Comparison of ENCODE assay signal across 18 cellular contexts in genomic region chr3:123934250-123934649, GRCh38. TPM values are rescaled to one million over a fixed set of nuclear protein-coding genes. Genes with fewer than 3 reads are reported as not detected.
DNase-seq lines count a peak whose midpoint lies in the region; ATAC-seq and TF ChIP-seq lines count a peak whose summit lies in the region.
"Had no signal": no experiment of that assay in that cellular context is flagged by ENCODE, and none has a peak within 500 bp of the region (broad histone marks: within the 10 kb centered on the region; RNA-seq: fewer than 3 reads in every experiment).

No MANE protein-coding gene starts in this region.

- peak overlapping the region; percentile 52 for H3K27ac Mint-ChIP-seq in activated T-cell treated with anti-CD3 and anti-CD28 coated beads, Interleukin-2, amount 50 U/mL, for 72 hours
- H3K27ac Mint-ChIP-seq in T-helper 17 cell (peak overlapping the region; percentile 29), Calu3 (ENCODE audit: unreplicated experiment) (no peak overlapping the region)
- H3K27ac Mint-ChIP-seq: B cell; CD4-positive, alpha-beta T cell; HFFc6 had no signal

- CTCF ChIA-PET in Calu3 (lab: Charles Lee): no interaction called here

- H3K4me3 Mint-ChIP-seq in activated T-cell treated with anti-CD3 and anti-CD28 coated beads, Interleukin-2, amount 50 U/mL, for 72 hours: no peak overlapping the region
- H3K4me3 Mint-ChIP-seq in T-helper 17 cell (no peak overlapping the region), Calu3 (ENCODE audit: low read depth, unreplicated experiment) (no peak overlapping the region)
- H3K4me3 Mint-ChIP-seq: B cell; CD14-positive monocyte; CD4-positive, alpha-beta T cell; CD8-positive, alpha-beta memory T cell; HFFc6 had no signal

- no peak for DNase-seq in activated T-cell treated with anti-CD3 and anti-CD28 coated beads, Interleukin-2, amount 50 U/mL, for 72 hours
- no peak for DNase-seq in activated T-cell treated with anti-CD3 and anti-CD28 coated beads for 4 hours
- DNase-seq in T-helper 17 cell: no peak
- peak; percentile 6 for DNase-seq in kidney glomerular epithelial cell (lab: John Stamatoyannopoulos, UW)
- no peak for DNase-seq in uterus
- no peak for DNase-seq in Calu3
- DNase-seq: CD4-positive, alpha-beta T cell; CD8-positive, alpha-beta memory T cell; DMS153; DND-41; GOT3; HFFc6 had no signal

- H3K36me3 Mint-ChIP-seq in activated T-cell treated with anti-CD3 and anti-CD28 coated beads, Interleukin-2, amount 50 U/mL, for 72 hours (ENCODE audit: insufficient read depth in 2 of 2): peaks cover 2 to 25% of the 10 kb centered on the region in 2 donors
- H3K36me3 Mint-ChIP-seq in T-helper 17 cell (ENCODE audit: low read depth): peaks cover 10% of the 10 kb centered on the region
- no peaks in the 10 kb centered on the region for H3K36me3 Mint-ChIP-seq in Calu3 (ENCODE audit: insufficient read depth, unreplicated experiment)

- no TSS peak for BruUV-seq in Calu3 (replicated peaks; lab: Mats Ljungman, UMichigan)

- no peaks in the 10 kb centered on the region for H3K4me1 Mint-ChIP-seq in activated T-cell treated with anti-CD3 and anti-CD28 coated beads, Interleukin-2, amount 50 U/mL, for 72 hours (ENCODE audit: low read depth)
- H3K4me1 Mint-ChIP-seq in T-helper 17 cell (peaks cover 4% of the 10 kb centered on the region), Calu3 (ENCODE audit: low read depth, unreplicated experiment) (no peaks in the 10 kb centered on the region)
- H3K4me1 Mint-ChIP-seq: B cell; CD14-positive monocyte; CD8-positive, alpha-beta memory T cell had no signal

- TF ChIP-seq CTCF in uterus (IDR thresholded peaks at IDR 0.05) (no peak), Calu3 (IDR thresholded peaks at IDR 0.05; ENCODE audit: unreplicated experiment) (no peak)

- no peaks in the 10 kb centered on the region for H3K9me3 Mint-ChIP-seq in activated T-cell treated with anti-CD3 and anti-CD28 coated beads, Interleukin-2, amount 50 U/mL, for 72 hours
- no peaks in the 10 kb centered on the region for H3K9me3 Mint-ChIP-seq in Calu3 (ENCODE audit: low read depth, unreplicated experiment)
- H3K9me3 Mint-ChIP-seq: CD14-positive monocyte; CD4-positive, alpha-beta T cell; CD8-positive, alpha-beta memory T cell; HFFc6 had no signal

- H3K27me3 Mint-ChIP-seq in activated T-cell treated with anti-CD3 and anti-CD28 coated beads, Interleukin-2, amount 50 U/mL, for 72 hours (ENCODE audit: low read depth): no peaks in the 10 kb centered on the region
- H3K27me3 Mint-ChIP-seq in T-helper 17 cell (no peaks in the 10 kb centered on the region), Calu3 (ENCODE audit: unreplicated experiment) (no peaks in the 10 kb centered on the region)
- H3K27me3 Mint-ChIP-seq: B cell; CD4-positive, alpha-beta T cell; CD8-positive, alpha-beta memory T cell had no signal

- intact Hi-C loops in uterus (cut with DNase I; ENCODE audit: low total_unique reads): no loop called here
- intact Hi-C loops in Calu3 (cut with micrococcal nuclease; ENCODE audit: unreplicated experiment): no loop called here

- H3K4me1 ChIP-seq in uterus: no peaks in the 10 kb centered on the region
- H3K4me1 ChIP-seq: BLaER1 treated with 17β-estradiol and CSF1 and Interleukin-3, amounts not matched to agents 10 nM and 100 nM; HAP-1 had no signal

- H3K27ac ChIP-seq in uterus: no peak overlapping the region
- H3K27ac ChIP-seq: 22Rv1; BLaER1 treated with 17β-estradiol and CSF1 and Interleukin-3, amounts not matched to agents 10 nM and 100 nM had no signal

- no peak overlapping the region for H3K4me3 ChIP-seq in uterus
- H3K4me3 ChIP-seq: BLaER1 treated with 17β-estradiol and CSF1 and Interleukin-3, amounts not matched to agents 10 nM and 100 nM; HAP-1 had no signal

- no peak for ATAC-seq in activated T-cell treated with anti-CD3 and anti-CD28 coated beads, Interleukin-2, amount 50 U/mL, for 72 hours (replicated peaks in 1 of 2)
- ATAC-seq in T-helper 17 cell (no peak), GM21825 (IDR thresholded peaks at IDR 0.05; ENCODE audit: unreplicated experiment) (no peak)

- H3K27me3 ChIP-seq in uterus: no peaks in the 10 kb centered on the region
- H3K27me3 ChIP-seq: BLaER1 treated with 17β-estradiol and CSF1 and Interleukin-3, amounts not matched to agents 10 nM and 100 nM had no signal

- H3K36me3 ChIP-seq in uterus: no peaks in the 10 kb centered on the region

- no peak for TF ChIP-seq POLR2A in uterus (IDR thresholded peaks at IDR 0.05)

- no peaks in the 10 kb centered on the region for H3K9me3 ChIP-seq in T-helper 17 cell (ENCODE audit: control insufficient read depth, low read length, poor library complexity, severe bottlenecking)
- H3K9me3 ChIP-seq in uterus: no peaks in the 10 kb centered on the region
- H3K9me3 ChIP-seq: BLaER1 treated with 17β-estradiol and CSF1 and Interleukin-3, amounts not matched to agents 10 nM and 100 nM; HAP-1 had no signal

RNA-seq across cellular contexts. Expression of gene CCDC14, which starts 26.8 kb away (rescaled TPM):
- 10 to 100 TPM; 64.5 to 80.7 TPM for total RNA-seq in activated T-cell treated with anti-CD3 and anti-CD28 coated beads, Interleukin-2, amount 50 U/mL, for 72 hours
- total RNA-seq in T-helper 17 cell (10 to 100 TPM; 22.9 to 26.5 TPM), uterus (10 to 100 TPM; 12.3 to 98.4 (median 63.0) TPM), Calu3 (2022) (53.0 and 60.6 TPM in 2 replicates)

RNA-seq across cellular contexts. Expression of gene MYLK, which starts 50.1 kb away (rescaled TPM):
- not detected for total RNA-seq in activated T-cell treated with anti-CD3 and anti-CD28 coated beads, Interleukin-2, amount 50 U/mL, for 72 hours
- 10 to 100 TPM in 1 of 2 donors, 1 to 10 TPM in 1; 2.1 to 52.1 TPM for total RNA-seq in T-helper 17 cell
- total RNA-seq in uterus: 1,000 to 10,000 TPM in 1 of 4 donors, 100 to 1,000 TPM in 3; 420 to 1,252 (median 768) TPM
- total RNA-seq in Calu3 (2022): 8.0 and 10.7 TPM in 2 replicates
- total RNA-seq: B cell had no signal

RNA-seq across cellular contexts. Expression of gene ROPN1, which starts 57.7 kb away (rescaled TPM):
- not detected for total RNA-seq in activated T-cell treated with anti-CD3 and anti-CD28 coated beads, Interleukin-2, amount 50 U/mL, for 72 hours
- total RNA-seq in T-helper 17 cell (not detected), uterus (not detected), Calu3 (2022) (not detected in 2 replicates)
- total RNA-seq: B cell; CD4-positive, alpha-beta T cell; CD8-positive, alpha-beta memory T cell; HFFc6 had no signal

Comparison
In these comparisons a context has a peak if more than half of its experiments do, and no peak if none do; other contexts are left out.
1. RNA of gene MYLK, which starts 50.1 kb away (total RNA-seq): 420 to 1,252 TPM in uterus; 2.1 to 52.1 TPM in T-helper 17 cell, 8.0 to 10.7 TPM in Calu3 and not detected in activated T-cell treated with anti-CD3 and anti-CD28 coated beads, Interleukin-2, amount 50 U/mL, for 72 hours; every median in the first group is over 4 times any median in the second.